9 cellular contexts compared by ENCODE assay signal in genomic region chr18:3455938-3456685, GRCh38. TPM values are rescaled to one million over a fixed set of nuclear protein-coding genes. Genes with fewer than 3 reads are reported as not detected.
A peak's percentile ranks its signal among the peaks of the same experiment; 100 is the strongest.
DNase-seq lines count a peak whose midpoint lies in the region; ATAC-seq lines count a peak whose summit lies in the region.
"Had no signal": no experiment of that assay in that cellular context is flagged by ENCODE, and none has a peak within 500 bp of the region (broad histone marks: within the 10 kb centered on the region; RNA-seq: fewer than 3 reads in every experiment).

No MANE protein-coding gene starts in this region.

- H3K36me3 Mint-ChIP-seq in effector memory CD8-positive, alpha-beta T cell (ENCODE audit: insufficient read depth) = peaks cover 43% of the 10 kb centered on the region

- ATAC-seq in effector memory CD8-positive, alpha-beta T cell (replicated peaks) = no peak
- no peak for ATAC-seq in HG02938 (IDR thresholded peaks at IDR 0.05; ENCODE audit: unreplicated experiment)
- ATAC-seq: naive thymus-derived CD8-positive, alpha-beta T cell had no signal

- peak overlapping the region; percentile 96 for H3K4me3 ChIP-seq in ACC112 (ENCODE audit: low read depth, low read length)
- H3K4me3 ChIP-seq in mucosa of rectum (ENCODE audit: low read length in 2 of 2) = peak overlapping the region; percentile 10 to 96

- H3K4me1 ChIP-seq in ACC112 (ENCODE audit: control insufficient read depth, insufficient read depth, low read length, unreplicated experiment) (peaks cover 39% of the 10 kb centered on the region), mucosa of rectum (ENCODE audit: control insufficient read depth in 2 of 2, insufficient read depth in 2 of 2, low read length in 2 of 2) (peaks cover 32 to 50% of the 10 kb centered on the region in 2 donors)

- H3K9me3 ChIP-seq in mucosa of rectum (ENCODE audit: control insufficient read depth in 2 of 2, low read length in 2 of 2) = no peaks in the 10 kb centered on the region

- peak overlapping the region; percentile 68 to 100 for H3K27ac Mint-ChIP-seq in effector memory CD8-positive, alpha-beta T cell

- H3K27me3 ChIP-seq in ACC112 (ENCODE audit: insufficient read depth, low read length) = no peaks in the 10 kb centered on the region
- no peaks in the 10 kb centered on the region for H3K27me3 ChIP-seq in mucosa of rectum (ENCODE audit: control insufficient read depth in 2 of 2, insufficient read depth in 2 of 2, low read length in 2 of 2)

- no peak overlapping the region for H2AFZ ChIP-seq in ACC112 (ENCODE audit: low read length, unreplicated experiment)

- no peaks in the 10 kb centered on the region for H3K27me3 Mint-ChIP-seq in effector memory CD8-positive, alpha-beta T cell
- H3K27me3 Mint-ChIP-seq: naive thymus-derived CD8-positive, alpha-beta T cell had no signal

- peaks cover 70% of the 10 kb centered on the region for H3K79me2 ChIP-seq in ACC112 (ENCODE audit: control insufficient read depth, insufficient read depth, low read length, unreplicated experiment)

- H3K36me3 ChIP-seq in ACC112 (ENCODE audit: insufficient read depth, low read length) = peaks cover 53% of the 10 kb centered on the region
- peaks cover 14 to 18% of the 10 kb centered on the region in 2 donors for H3K36me3 ChIP-seq in mucosa of rectum (ENCODE audit: control insufficient read depth in 2 of 2, insufficient read depth in 2 of 2, low read length in 2 of 2)

- H3K4me1 Mint-ChIP-seq in effector memory CD8-positive, alpha-beta T cell (ENCODE audit: low read depth in 2 of 2) = peaks cover 41 to 65% of the 10 kb centered on the region in 2 donors

- no peaks in the 10 kb centered on the region for H3K9me3 Mint-ChIP-seq in effector memory CD8-positive, alpha-beta T cell

- H3K27ac ChIP-seq in ACC112 (ENCODE audit: low read depth, low read length) (peak overlapping the region; percentile 99; the same call in 1 of the 2 replicates), mucosa of rectum (ENCODE audit: low read depth in 2 of 2, low read length in 2 of 2) (peak overlapping the region; percentile 93 to 99)

- peak overlapping the region; percentile 60 to 100 for H3K9ac ChIP-seq in mucosa of rectum (ENCODE audit: low read depth in 1 of 2, low read length in 2 of 2)

- DNase-seq in LHCN-M2 (ENCODE audit: low read depth) (peak; percentile 72), NCI-H1436 (lab: John Stamatoyannopoulos, UW) (no peak), GF-D8 (lab: John Stamatoyannopoulos, UW) (no peak), DMS153 (lab: John Stamatoyannopoulos, UW) (no peak)
- DNase-seq in effector memory CD8-positive, alpha-beta T cell = no peak
- DNase-seq: naive thymus-derived CD8-positive, alpha-beta T cell had no signal

- H3K4me3 Mint-ChIP-seq in effector memory CD8-positive, alpha-beta T cell = no peak overlapping the region

RNA-seq across cellular contexts. Expression of gene TGIF1, which starts 6.1 kb away (rescaled TPM):
- total RNA-seq in LHCN-M2 (2014; rRNA removed) = 114 and 115 TPM in 2 replicates
- 29.3 TPM for polyA plus RNA-seq in LHCN-M2 (2012)
